ENCODE assay signal across 11 cellular contexts in genomic region chr19:45100797-45101196, GRCh38. TPM values are rescaled to one million over a fixed set of nuclear protein-coding genes. Genes with fewer than 3 reads are reported as not detected.
DNase-seq lines count a peak whose midpoint lies in the region; ATAC-seq, FAIRE-seq and TF ChIP-seq lines count a peak whose summit lies in the region.
"Had no signal": no experiment of that assay in that cellular context is flagged by ENCODE, and none has a peak within 500 bp of the region (broad histone marks: within the 10 kb centered on the region; RNA-seq: fewer than 3 reads in every experiment).

No MANE protein-coding gene starts in this region.

- peak overlapping the region; percentile 27 to 67 for H3K9ac ChIP-seq in kidney (ENCODE audit: low read length in 2 of 2)

- intact Hi-C loops in cardiac septum (cut with DNase I): no loop called here
- intact Hi-C loops in kidney (cut with DNase I): no loop called here

- TF ChIP-seq CTCF in right atrium auricular region (IDR thresholded peaks at IDR 0.05): no peak
- no peak for TF ChIP-seq CTCF in kidney (IDR thresholded peaks at IDR 0.05; ENCODE audit: borderline replicate concordance, extremely low read depth, insufficient read depth)

- ATAC-seq in HG02623 (IDR thresholded peaks at IDR 0.05; ENCODE audit: unreplicated experiment): no peak

- no peaks in the 10 kb centered on the region for H3K36me3 ChIP-seq in right atrium auricular region
- no peaks in the 10 kb centered on the region for H3K36me3 ChIP-seq in kidney (ENCODE audit: control insufficient read depth in 1 of 2, insufficient read depth in 2 of 2, low read length in 2 of 2)

- H3K4me3 ChIP-seq in right atrium auricular region (no peak overlapping the region), kidney (ENCODE audit: low read length in 2 of 2) (no peak overlapping the region)

- no peak for FAIRE-seq in kidney (lab: Jason Lieb, UNC)
- FAIRE-seq: colon had no signal

- H3K27me3 ChIP-seq in right atrium auricular region: no peaks in the 10 kb centered on the region
- H3K27me3 ChIP-seq: neutrophil had no signal

- peak overlapping the region; percentile 80 to 83 for H3K27ac ChIP-seq in right atrium auricular region
- H3K27ac ChIP-seq in kidney (ENCODE audit: low read depth in 2 of 2, low read length in 2 of 2): peak overlapping the region; percentile 43 to 77
- H3K27ac ChIP-seq: neutrophil had no signal

- DNase-seq in right atrium auricular region (ENCODE audit: low spot score) (no peak), cardiac septum (ENCODE audit: low spot score) (no peak), kidney (no peak), D341Med (ENCODE audit: low spot score) (no peak), anterior cingulate cortex (lab: John Stamatoyannopoulos, UW) (no peak)
- DNase-seq: activated CD8-positive, alpha-beta memory T cell treated with anti-CD3 and anti-CD28 coated beads, Interleukin-2, amount 50 U/mL, for 4 hours; stimulated activated CD4-positive, alpha-beta T cell treated with anti-CD3 and anti-CD28 coated beads, Interleukin-4, amount 100 ng/mL, for 24 hours; T-helper 2 cell had no signal

- H3K4me1 ChIP-seq in right atrium auricular region (peaks cover 0 to 94% of the 10 kb centered on the region in 2 donors), kidney (ENCODE audit: control insufficient read depth in 1 of 2, insufficient read depth in 1 of 2, low read depth in 1 of 2, low read length in 2 of 2) (peaks cover 78 to 80% of the 10 kb centered on the region in 2 donors)

- H3K9me3 ChIP-seq in right atrium auricular region (no peaks in the 10 kb centered on the region), kidney (ENCODE audit: control insufficient read depth in 1 of 2, low read length in 2 of 2) (no peaks in the 10 kb centered on the region)
- H3K9me3 ChIP-seq: neutrophil had no signal

RNA-seq across cellular contexts. Expression of gene PPP1R37, which starts 7.8 kb away (rescaled TPM):
- total RNA-seq in right atrium auricular region (10 to 100 TPM; 21.7 to 22.9 TPM), cardiac septum (18.6 TPM), kidney (33.0 TPM)
- 21.6 TPM for polyA plus RNA-seq in kidney (ENCODE audit: insufficient read depth, low read depth, low replicate concordance)

RNA-seq across cellular contexts. Expression of gene GEMIN7, which starts 21.7 kb away (rescaled TPM):
- total RNA-seq in right atrium auricular region (10 to 100 TPM; 11.3 to 20.0 TPM), cardiac septum (10.7 TPM), kidney (17.2 TPM)
- 32.2 TPM for polyA plus RNA-seq in kidney (ENCODE audit: insufficient read depth, low read depth, low replicate concordance)

RNA-seq across cellular contexts. Expression of gene ZNF296, which starts 24.5 kb away (rescaled TPM):
- total RNA-seq in right atrium auricular region (under 1 TPM in 1 of 2 donors, not detected in 1; 0.43 TPM), cardiac septum (0.13 TPM), kidney (2.1 TPM)
- polyA plus RNA-seq in kidney (ENCODE audit: insufficient read depth, low read depth, low replicate concordance): 1.2 TPM

RNA-seq across cellular contexts. Expression of gene NKPD1, which starts 60.0 kb away (rescaled TPM):
- total RNA-seq in right atrium auricular region (under 1 TPM; 0.16 to 0.22 TPM), cardiac septum (not detected), kidney (0.09 TPM)
- polyA plus RNA-seq in kidney (ENCODE audit: insufficient read depth, low read depth, low replicate concordance): not detected
